Comparison of ENCODE assay signal across 31 cellular contexts in genomic region chr1:77336730-77337129, GRCh38. TPM values are rescaled to one million over a fixed set of nuclear protein-coding genes. Genes with fewer than 3 reads are reported as not detected.
"Had no signal": no experiment of that assay in that cellular context is flagged by ENCODE, and none has a peak within 500 bp of the region (broad histone marks: within the 10 kb centered on the region; RNA-seq: fewer than 3 reads in every experiment).

No MANE protein-coding gene starts in this region.

- H3K36me3 ChIP-seq: brain microvascular endothelial cell, gastrocnemius medialis, heart left ventricle had no signal

- H3K27ac ChIP-seq: brain microvascular endothelial cell, coronary artery, gastrocnemius medialis, heart left ventricle had no signal

- H3K4me1 ChIP-seq: gastrocnemius medialis, heart left ventricle had no signal

- H3K4me3 Mint-ChIP-seq: activated CD8-positive, alpha-beta T cell treated with anti-CD3 and anti-CD28 coated beads for 36 hours; activated naive CD8-positive, alpha-beta T cell; activated T-cell treated with anti-CD3 and anti-CD28 coated beads, Interleukin-2, amount 50 U/mL, for 4 hours; activated T-helper 17 cell treated with anti-CD3 and anti-CD28 coated beads, Interleukin-2, amount 50 U/mL, for 72 hours; central memory CD8-positive, alpha-beta T cell; dendritic cell treated with granulocyte-macrophage colony-stimulating factor and Interleukin-4, amounts not matched to agents 40 ng/mL and 50 ng/mL, for 4 days; endodermal cell; T-helper 17 cell; WTC11 had no signal

- H3K4me3 ChIP-seq: coronary artery, dorsolateral prefrontal cortex, gastrocnemius medialis, heart left ventricle had no signal

- H3K36me3 Mint-ChIP-seq: WTC11 had no signal

- DNase-seq: activated CD4-positive, alpha-beta T cell treated with anti-CD3 and anti-CD28 coated beads for 1 hour; activated CD4-positive, alpha-beta T cell treated with anti-CD3 and anti-CD28 coated beads for 48 hours; activated CD4-positive, alpha-beta T cell treated with anti-CD3 and anti-CD28 coated beads, Interleukin-2, amount 50 U/mL, for 1 hour; activated CD4-positive, alpha-beta T cell treated with anti-CD3 and anti-CD28 coated beads, Interleukin-2, amount 50 U/mL, for 48 hours; activated CD8-positive, alpha-beta memory T cell treated with anti-CD3 and anti-CD28 coated beads for 24 hours; activated CD8-positive, alpha-beta T cell treated with anti-CD3 and anti-CD28 coated beads for 36 hours; activated effector memory CD4-positive, alpha-beta T cell treated with Interleukin-2 at 50 U/mL for 16 hours; activated gamma-delta T cell treated with Interleukin-2 at 50 U/mL for 16 hours; activated naive CD4-positive, alpha-beta T cell treated with anti-CD3 and anti-CD28 coated beads, Interleukin-2, amount 50 U/mL, for 16 hours; activated naive CD4-positive, alpha-beta T cell treated with Interleukin-2 at 50 U/mL for 16 hours; activated T-cell treated with anti-CD3 and anti-CD28 coated beads, Interleukin-2, amount 50 U/mL, for 4 hours; amniotic stem cell; anterior cingulate cortex; brain microvascular endothelial cell; dorsolateral prefrontal cortex; effector memory CD4-positive, alpha-beta T cell; endodermal cell; gastrocnemius medialis; glutamatergic neuron; heart left ventricle; T-helper 1 cell; T-helper 17 cell had no signal

- H3K9me3 Mint-ChIP-seq: central memory CD8-positive, alpha-beta T cell; endodermal cell; WTC11 had no signal

- H3K4me1 Mint-ChIP-seq: activated T-helper 17 cell treated with anti-CD3 and anti-CD28 coated beads, Interleukin-2, amount 50 U/mL, for 72 hours; central memory CD8-positive, alpha-beta T cell; endodermal cell; T-helper 17 cell had no signal

- FAIRE-seq: astrocyte, bronchial epithelial cell had no signal

- H3K27me3 ChIP-seq: brain microvascular endothelial cell, dorsolateral prefrontal cortex, gastrocnemius medialis had no signal

- H3K27ac Mint-ChIP-seq: activated CD8-positive, alpha-beta T cell treated with anti-CD3 and anti-CD28 coated beads for 36 hours; activated naive CD8-positive, alpha-beta T cell; activated T-helper 17 cell treated with anti-CD3 and anti-CD28 coated beads, Interleukin-2, amount 50 U/mL, for 72 hours; dendritic cell treated with granulocyte-macrophage colony-stimulating factor and Interleukin-4, amounts not matched to agents 40 ng/mL and 50 ng/mL, for 4 days; endodermal cell; T-helper 17 cell; WTC11 had no signal

- H3K27me3 Mint-ChIP-seq: activated CD8-positive, alpha-beta T cell treated with anti-CD3 and anti-CD28 coated beads for 36 hours; activated naive CD8-positive, alpha-beta T cell; activated T-helper 17 cell treated with anti-CD3 and anti-CD28 coated beads, Interleukin-2, amount 50 U/mL, for 72 hours; dendritic cell treated with granulocyte-macrophage colony-stimulating factor and Interleukin-4, amounts not matched to agents 40 ng/mL and 50 ng/mL, for 4 days had no signal

- H3K9me3 ChIP-seq: gastrocnemius medialis had no signal

RNA-seq across cellular contexts. Expression of gene AK5, which starts 54.9 kb away (rescaled TPM):
- total RNA-seq: activated T-helper 17 cell treated with anti-CD3 and anti-CD28 coated beads, Interleukin-2, amount 50 U/mL, for 72 hours; bronchial epithelial cell; esophagus mucosa had no signal
